17 cellular contexts compared by ENCODE assay signal in genomic region chr7:96700516-96700915, GRCh38. TPM values are rescaled to one million over a fixed set of nuclear protein-coding genes. Genes with fewer than 3 reads are reported as not detected.
DNase-seq lines count a peak whose midpoint lies in the region; ATAC-seq, FAIRE-seq and TF ChIP-seq lines count a peak whose summit lies in the region.
"Had no signal": no experiment of that assay in that cellular context is flagged by ENCODE, and none has a peak within 500 bp of the region (broad histone marks: within the 10 kb centered on the region; RNA-seq: fewer than 3 reads in every experiment).

No MANE protein-coding gene starts in this region.

- H3K27ac Mint-ChIP-seq in stimulated activated naive CD8-positive, alpha-beta T cell treated with anti-CD3 and anti-CD28 coated beads, Interleukin-15, amount 100 ng/mL, for 72 hours, result no peak overlapping the region
- H3K27ac Mint-ChIP-seq: B cell, IgD-negative memory B cell had no signal

- no peak for TF ChIP-seq RAD21 in HepG2 (CRISPR knock-in tag; IDR thresholded peaks at IDR 0.05)

- no peaks in the 10 kb centered on the region for H3K9me2 ChIP-seq in PC-3 (replicated peaks; ENCODE audit: low read length)
- no peaks in the 10 kb centered on the region for H3K9me2 ChIP-seq in hepatocyte (replicated peaks; ENCODE audit: insufficient read depth)

- TF ChIP-seq EP300 in HepG2 (IDR thresholded peaks at IDR 0.05; ENCODE audit: low read depth in 2 of 2, low read length in 2 of 2), result no peak
- no peak for TF ChIP-seq EP300 in HepG2 (CRISPR knock-in tag; IDR thresholded peaks at IDR 0.05; ENCODE audit: borderline replicate concordance)

- no peaks in the 10 kb centered on the region for H3K27me3 ChIP-seq in HepG2 (ENCODE audit: control insufficient read depth in 1 of 2, insufficient read depth in 2 of 2, low read length in 2 of 2)
- no peaks in the 10 kb centered on the region for H3K27me3 ChIP-seq in right lobe of liver
- H3K27me3 ChIP-seq in PC-3 (ENCODE audit: low read length), result no peaks in the 10 kb centered on the region
- H3K27me3 ChIP-seq in hepatocyte, result no peaks in the 10 kb centered on the region
- no peaks in the 10 kb centered on the region for H3K27me3 ChIP-seq in vagina

- in situ Hi-C loops in HepG2 (cut with HindIII; ENCODE audit: extremely low pct_ligation_motif_present, low pct_unique_long_range_greater_than_20kb), result no loop called here

- H3K27ac ChIP-seq in HepG2 (ENCODE audit: extremely low read length, insufficient read depth, low read length) (peak overlapping the region; percentile 62), right lobe of liver (no peak overlapping the region), PC-3 (ENCODE audit: low read length) (no peak overlapping the region), hepatocyte (no peak overlapping the region), vagina (no peak overlapping the region)

- no peak overlapping the region for H3K9ac ChIP-seq in HepG2 (ENCODE audit: insufficient read depth, low read depth, low read length)
- no peak overlapping the region for H3K9ac ChIP-seq in PC-3 (ENCODE audit: low read length)

- FAIRE-seq in HepG2 (lab: Jason Lieb, UNC) (no peak), islet of Langerhans (lab: Jason Lieb, UNC) (peak; percentile 61)
- FAIRE-seq: GM12878, GM18507, H1 had no signal

- no peak overlapping the region for H3K4me3 ChIP-seq in HepG2 (replicated peaks in 1 of 3; ENCODE audit: insufficient read depth in 1 of 3, low read depth in 2 of 3, low read length in 3 of 3)
- H3K4me3 ChIP-seq in right lobe of liver, result no peak overlapping the region
- H3K4me3 ChIP-seq in PC-3 (ENCODE audit: low read length), result no peak overlapping the region
- H3K4me3 ChIP-seq in hepatocyte, result no peak overlapping the region
- H3K4me3 ChIP-seq in vagina, result no peak overlapping the region
- H3K4me3 ChIP-seq: GM12878 had no signal

- H2AFZ ChIP-seq in HepG2 (ENCODE audit: low read length) (no peak overlapping the region), PC-3 (ENCODE audit: low read length) (no peak overlapping the region), hepatocyte (no peak overlapping the region)

- H4K20me1 ChIP-seq in HepG2 (ENCODE audit: insufficient read depth, low read length) (peaks cover 5% of the 10 kb centered on the region; the same call in 1 of the 2 replicates), PC-3 (ENCODE audit: low read length) (peaks cover 70% of the 10 kb centered on the region), hepatocyte (ENCODE audit: insufficient read depth, poor library complexity, severe bottlenecking) (peaks cover 59% of the 10 kb centered on the region)

- peaks cover 51% of the 10 kb centered on the region for H3K4me1 Mint-ChIP-seq in stimulated activated naive CD8-positive, alpha-beta T cell treated with anti-CD3 and anti-CD28 coated beads, Interleukin-15, amount 100 ng/mL, for 72 hours

- no peaks in the 10 kb centered on the region for H3K27me3 Mint-ChIP-seq in stimulated activated naive CD8-positive, alpha-beta T cell treated with anti-CD3 and anti-CD28 coated beads, Interleukin-15, amount 100 ng/mL, for 72 hours
- H3K27me3 Mint-ChIP-seq: B cell; CD4-positive, alpha-beta memory T cell; IgD-negative memory B cell had no signal

- no peak for DNase-seq in HepG2 (ENCODE audit: low spot score)
- no peak for DNase-seq in right lobe of liver
- DNase-seq in PC-3, result peak; percentile 23
- no peak for DNase-seq in hepatocyte (ENCODE audit: low spot score)
- no peak for DNase-seq in vagina (ENCODE audit: extremely low spot score in 2 of 2)
- no peak for DNase-seq in stimulated activated naive CD8-positive, alpha-beta T cell treated with anti-CD3 and anti-CD28 coated beads, Interleukin-15, amount 100 ng/mL, for 72 hours
- DNase-seq: ACHN; C1 segment of cervical spinal cord; CD4-positive, alpha-beta memory T cell; DMS79; HCEC 1CT had no signal

- CTCF ChIA-PET in HepG2 (lab: Yijun Ruan, JAX; ENCODE audit: low intra/inter-chr PET ratio, low total read pairs) (no interaction called here), PC-3 (lab: Charles Lee) (no interaction called here)

- no peaks in the 10 kb centered on the region for H3K9me3 Mint-ChIP-seq in stimulated activated naive CD8-positive, alpha-beta T cell treated with anti-CD3 and anti-CD28 coated beads, Interleukin-15, amount 100 ng/mL, for 72 hours
- H3K9me3 Mint-ChIP-seq: CD4-positive, alpha-beta memory T cell; IgD-negative memory B cell had no signal

- no peaks in the 10 kb centered on the region for H3F3A ChIP-seq in PC-3 (ENCODE audit: low read length, unreplicated experiment)

- ATAC-seq in HepG2, result no peak
- ATAC-seq in right lobe of liver, result no peak
- ATAC-seq in PC-3, result peak; percentile 43
- ATAC-seq in stimulated activated naive CD8-positive, alpha-beta T cell treated with anti-CD3 and anti-CD28 coated beads, Interleukin-15, amount 100 ng/mL, for 72 hours, result no peak

- no TSS peak for BruUV-seq in HepG2 (replicated peaks; lab: Mats Ljungman, UMichigan)
- no TSS peak for BruUV-seq in PC-3 (replicated peaks; lab: Mats Ljungman, UMichigan)

- H3K4me3 Mint-ChIP-seq in stimulated activated naive CD8-positive, alpha-beta T cell treated with anti-CD3 and anti-CD28 coated beads, Interleukin-15, amount 100 ng/mL, for 72 hours, result no peak overlapping the region
- H3K4me3 Mint-ChIP-seq: B cell, IgD-negative memory B cell had no signal

- TF ChIP-seq CTCF in HepG2 (CRISPR knock-in tag; IDR thresholded peaks at IDR 0.05) (no peak), right lobe of liver (IDR thresholded peaks at IDR 0.05) (no peak), PC-3 (conservative IDR thresholded peaks at IDR 0.05; ENCODE audit: low read depth, low read length) (no peak), hepatocyte (IDR thresholded peaks at IDR 0.05; ENCODE audit: poor library complexity) (no peak), vagina (IDR thresholded peaks at IDR 0.05) (no peak)

- H3K36me3 ChIP-seq in HepG2 (replicated peaks in 1 of 2; ENCODE audit: control insufficient read depth in 1 of 2, insufficient read depth in 2 of 2, low read length in 2 of 2), result peaks cover 0 to 5% of the 10 kb centered on the region in 2 experiments; a peak in 3 of 5 replicates
- H3K36me3 ChIP-seq in right lobe of liver, result no peaks in the 10 kb centered on the region
- H3K36me3 ChIP-seq in PC-3 (ENCODE audit: low read depth, low read length), result peaks cover 9% of the 10 kb centered on the region; the same call in 1 of the 2 replicates
- H3K36me3 ChIP-seq in hepatocyte (replicated peaks; ENCODE audit: insufficient read depth, low read depth), result no peaks in the 10 kb centered on the region
- no peaks in the 10 kb centered on the region for H3K36me3 ChIP-seq in vagina

- WGBS in HepG2 (ENCODE audit: low lambda C conversion rate), result 100% methylated on average over 2 of the region's 2 CpGs
- WGBS in right lobe of liver (ENCODE audit: insufficient coverage, low coverage, low lambda C conversion rate, missing lambda C conversion rate), result 100% methylated on average over 2 of the region's 2 CpGs
- 93% methylated on average over 2 of the region's 2 CpGs for WGBS in hepatocyte (ENCODE audit: low lambda C conversion rate, missing lambda C conversion rate)

- POLR2A ChIA-PET in HepG2 (lab: Yijun Ruan, JAX) (no interaction called here), PC-3 (lab: Charles Lee; ENCODE audit: unreplicated experiment) (no interaction called here)

- intact Hi-C loops in HepG2 (cut with micrococcal nuclease; ENCODE audit: unreplicated experiment) (loop anchor here (2.0 to 10.0 kb wide), 2 partner anchors 104 to 286 kb away; no protein-coding TSS in a partner anchor), right lobe of liver (cut with DNase I) (no loop called here), PC-3 (cut with micrococcal nuclease) (loop anchor here (10.0 kb wide), 3 partner anchors 286 to 626 kb away; partner anchors contain the start of gene SLC25A13), vagina (cut with DNase I) (no loop called here)

- H3K4me2 ChIP-seq in HepG2 (ENCODE audit: low read depth, low read length), result peak overlapping the region; percentile 40
- peak overlapping the region; percentile 45; the same call in 1 of the 2 replicates for H3K4me2 ChIP-seq in PC-3 (ENCODE audit: low read length)
- H3K4me2 ChIP-seq in hepatocyte, result no peak overlapping the region

- H3K79me2 ChIP-seq in HepG2 (ENCODE audit: insufficient read depth, low read length) (peaks cover 99% of the 10 kb centered on the region), PC-3 (ENCODE audit: low read length) (peaks cover 99% of the 10 kb centered on the region), hepatocyte (peaks cover 100% of the 10 kb centered on the region)

- H3K9me3 ChIP-seq in HepG2 (ENCODE audit: low read length) (no peaks in the 10 kb centered on the region), right lobe of liver (no peaks in the 10 kb centered on the region), PC-3 (ENCODE audit: low read length) (no peaks in the 10 kb centered on the region), hepatocyte (ENCODE audit: low read depth) (no peaks in the 10 kb centered on the region), vagina (no peaks in the 10 kb centered on the region)

- TF ChIP-seq POLR2A in HepG2 (IDR thresholded peaks at IDR 0.05; ENCODE audit: insufficient read depth in 1 of 2, low read depth in 2 of 2, low read length in 2 of 2) (no peak), right lobe of liver (IDR thresholded peaks at IDR 0.05) (no peak), vagina (IDR thresholded peaks at IDR 0.05) (no peak)

- H3K4me1 ChIP-seq in HepG2 (ENCODE audit: insufficient read depth, low read length) (peaks cover 73% of the 10 kb centered on the region), right lobe of liver (peaks cover 0 to 18% (median 0%) of the 10 kb centered on the region in 4 donors), PC-3 (ENCODE audit: insufficient read depth, low read length) (peaks cover 48% of the 10 kb centered on the region), hepatocyte (ENCODE audit: insufficient read depth) (no peaks in the 10 kb centered on the region), vagina (peaks cover 22% of the 10 kb centered on the region)

RNA-seq across cellular contexts. Expression of gene SEM1, which starts 9.1 kb away (rescaled TPM):
- 174 and 239 TPM in 2 replicates for total RNA-seq in HepG2 (2016; rRNA removed; fragmentation: Illumina TruSeq; extraction: Trizol)
- total RNA-seq in HepG2 (2016; cell fraction: cytosol; rRNA removed; fragmentation: Illumina TruSeq; extraction: Trizol; ENCODE audit: low read depth), result 28.9 and 37.4 TPM in 2 replicates
- total RNA-seq in HepG2 (2016; cell fraction: insoluble cytoplasmic fraction; rRNA removed; fragmentation: Illumina TruSeq; extraction: Trizol), result 187 and 251 TPM in 2 replicates
- 78.5 and 87.8 TPM in 2 replicates for total RNA-seq in HepG2 (2016; cell fraction: membrane; rRNA removed; fragmentation: Illumina TruSeq; extraction: Trizol)
- total RNA-seq in HepG2 (2016; cell fraction: nucleus; rRNA removed; fragmentation: Illumina TruSeq; extraction: Trizol), result 62.5 and 80.3 TPM in 2 replicates
- polyA plus RNA-seq in HepG2 (2011; rRNA removed), result 24.9 and 40.7 TPM in 2 replicates
- polyA plus RNA-seq in HepG2 (2011; cell fraction: cytosol; rRNA removed), result 11.6 and 13.5 TPM in 2 replicates
- polyA plus RNA-seq in HepG2 (2011; cell fraction: nucleus; rRNA removed), result 12.7 and 14.0 TPM in 2 replicates
- 200 and 385 TPM in 2 replicates for polyA plus RNA-seq in HepG2 (2012)
- 104 and 118 TPM in 2 replicates for polyA plus RNA-seq in HepG2 (2016; cell fraction: cytosol; fragmentation: Illumina TruSeq; extraction: Trizol; ENCODE audit: low read depth)
- polyA plus RNA-seq in HepG2 (2016; cell fraction: insoluble cytoplasmic fraction; fragmentation: Illumina TruSeq; extraction: Trizol; ENCODE audit: low read depth), result 548 and 613 TPM in 2 replicates
- polyA plus RNA-seq in HepG2 (2016; cell fraction: membrane; fragmentation: Illumina TruSeq; extraction: Trizol; ENCODE audit: low read depth), result 162 and 169 TPM in 2 replicates
- 249 and 250 TPM in 2 replicates for polyA plus RNA-seq in HepG2 (2016; cell fraction: nucleus; fragmentation: Illumina TruSeq; extraction: Trizol; ENCODE audit: insufficient read depth, low read depth)
- polyA minus RNA-seq in HepG2 (2011; rRNA and poly(A)+ RNA removed; ENCODE audit: low replicate concordance), result 4.2 and 7.8 TPM in 2 replicates
- 15.6 and 17.4 TPM in 2 replicates for polyA minus RNA-seq in HepG2 (2011; cell fraction: cytosol; rRNA and poly(A)+ RNA removed)
- polyA minus RNA-seq in HepG2 (2011; cell fraction: nucleus; rRNA and poly(A)+ RNA removed), result 61.7 and 67.0 TPM in 2 replicates
- total RNA-seq in right lobe of liver, result 10 to 100 TPM; 13.7 to 36.8 (median 23.5) TPM
- 263 and 292 TPM in 2 replicates for total RNA-seq in PC-3 (2014; rRNA removed)
- 22.0 and 26.8 TPM in 2 replicates for total RNA-seq in hepatocyte
- polyA plus RNA-seq in hepatocyte, result 262 and 288 TPM in 2 replicates
- total RNA-seq in vagina, result 17.2 TPM

Comparison
In these comparisons a context has a peak if more than half of its experiments do, and no peak if none do; other contexts are left out.
1. intact Hi-C loops: an anchor here in HepG2 (2.0 to 10.0 kb wide) and PC-3 (10.0 kb wide); none called in right lobe of liver and vagina.